Comparison of ENCODE assay signal across 2 cellular contexts in the genomic region with DNA sequence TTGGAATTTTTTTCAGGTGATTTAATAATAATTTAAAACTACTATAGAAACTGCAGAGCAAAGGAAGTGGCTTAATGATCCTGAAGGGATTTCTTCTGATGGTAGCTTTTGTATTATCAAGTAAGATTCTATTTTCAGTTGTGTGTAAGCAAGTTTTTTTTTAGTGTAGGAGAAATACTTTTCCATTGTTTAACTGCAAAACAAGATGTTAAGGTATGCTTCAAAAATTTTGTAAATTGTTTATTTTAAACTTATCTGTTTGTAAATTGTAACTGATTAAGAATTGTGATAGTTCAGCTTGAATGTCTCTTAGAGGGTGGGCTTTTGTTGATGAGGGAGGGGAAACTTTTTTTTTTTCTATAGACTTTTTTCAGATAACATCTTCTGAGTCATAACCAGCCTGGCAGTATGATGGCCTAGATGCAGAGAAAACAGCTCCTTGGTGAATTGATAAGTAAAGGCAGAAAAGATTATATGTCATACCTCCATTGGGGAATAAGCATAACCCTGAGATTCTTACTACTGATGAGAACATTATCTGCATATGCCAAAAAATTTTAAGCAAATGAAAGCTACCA.
TF ChIP-seq lines count a peak whose summit lies in the region.

No MANE protein-coding gene starts in this region.

TF ChIP-seq in GM12878, 131 proteins besides CTCF, POLR2A, EP300 and RAD21:
- TF ChIP-seq JUNB (IDR thresholded peaks at IDR 0.05): peak; percentile 19
- TF ChIP-seq POLR2AphosphoS2 (IDR thresholded peaks at IDR 0.05; ENCODE audit: low read depth, low read length): no peak
- TF ChIP-seq POU2F2 (IDR thresholded peaks at IDR 0.05; ENCODE audit: borderline replicate concordance, low read depth, low read length): no peak
- TF ChIP-seq NFIC (IDR thresholded peaks at IDR 0.05; ENCODE audit: low read depth, low read length): peak; percentile 38; the same call in 1 of the 2 replicates
- 0 out of 2 replicates have a peak, but pooled peaks have one; percentile 1 for TF ChIP-seq SREBF1 (IDR thresholded peaks at IDR 0.05; ENCODE audit: low read length)
- 0 out of 2 replicates have a peak, but pooled peaks have one; percentile 20 for TF ChIP-seq TCF7 (IDR thresholded peaks at IDR 0.05; ENCODE audit: borderline replicate concordance)
TF ChIP-seq in GM12878: peak in this region for 4.

TF ChIP-seq in liver, 16 proteins besides CTCF, POLR2A, EP300 and RAD21:
- TF ChIP-seq, protein P1, sequence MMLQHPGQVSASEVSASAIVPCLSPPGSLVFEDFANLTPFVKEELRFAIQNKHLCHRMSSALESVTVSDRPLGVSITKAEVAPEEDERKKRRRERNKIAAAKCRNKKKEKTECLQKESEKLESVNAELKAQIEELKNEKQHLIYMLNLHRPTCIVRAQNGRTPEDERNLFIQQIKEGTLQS (IDR thresholded peaks at IDR 0.05): no peak
- TF ChIP-seq SP1 (IDR thresholded peaks at IDR 0.05): no peak
- no peak for TF ChIP-seq RXRA (IDR thresholded peaks at IDR 0.05)
- TF ChIP-seq JUND (IDR thresholded peaks at IDR 0.05): no peak
- no peak for TF ChIP-seq GABPA (IDR thresholded peaks at IDR 0.05 in 1 of 2, conservative IDR thresholded peaks at IDR 0.05 in 1 of 2)
- TF ChIP-seq FOXA1 (IDR thresholded peaks at IDR 0.05): no peak
- TF ChIP-seq, protein P2, sequence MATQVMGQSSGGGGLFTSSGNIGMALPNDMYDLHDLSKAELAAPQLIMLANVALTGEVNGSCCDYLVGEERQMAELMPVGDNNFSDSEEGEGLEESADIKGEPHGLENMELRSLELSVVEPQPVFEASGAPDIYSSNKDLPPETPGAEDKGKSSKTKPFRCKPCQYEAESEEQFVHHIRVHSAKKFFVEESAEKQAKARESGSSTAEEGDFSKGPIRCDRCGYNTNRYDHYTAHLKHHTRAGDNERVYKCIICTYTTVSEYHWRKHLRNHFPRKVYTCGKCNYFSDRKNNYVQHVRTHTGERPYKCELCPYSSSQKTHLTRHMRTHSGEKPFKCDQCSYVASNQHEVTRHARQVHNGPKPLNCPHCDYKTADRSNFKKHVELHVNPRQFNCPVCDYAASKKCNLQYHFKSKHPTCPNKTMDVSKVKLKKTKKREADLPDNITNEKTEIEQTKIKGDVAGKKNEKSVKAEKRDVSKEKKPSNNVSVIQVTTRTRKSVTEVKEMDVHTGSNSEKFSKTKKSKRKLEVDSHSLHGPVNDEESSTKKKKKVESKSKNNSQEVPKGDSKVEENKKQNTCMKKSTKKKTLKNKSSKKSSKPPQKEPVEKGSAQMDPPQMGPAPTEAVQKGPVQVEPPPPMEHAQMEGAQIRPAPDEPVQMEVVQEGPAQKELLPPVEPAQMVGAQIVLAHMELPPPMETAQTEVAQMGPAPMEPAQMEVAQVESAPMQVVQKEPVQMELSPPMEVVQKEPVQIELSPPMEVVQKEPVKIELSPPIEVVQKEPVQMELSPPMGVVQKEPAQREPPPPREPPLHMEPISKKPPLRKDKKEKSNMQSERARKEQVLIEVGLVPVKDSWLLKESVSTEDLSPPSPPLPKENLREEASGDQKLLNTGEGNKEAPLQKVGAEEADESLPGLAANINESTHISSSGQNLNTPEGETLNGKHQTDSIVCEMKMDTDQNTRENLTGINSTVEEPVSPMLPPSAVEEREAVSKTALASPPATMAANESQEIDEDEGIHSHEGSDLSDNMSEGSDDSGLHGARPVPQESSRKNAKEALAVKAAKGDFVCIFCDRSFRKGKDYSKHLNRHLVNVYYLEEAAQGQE (IDR thresholded peaks at IDR 0.05): no peak
- TF ChIP-seq, protein P3, sequence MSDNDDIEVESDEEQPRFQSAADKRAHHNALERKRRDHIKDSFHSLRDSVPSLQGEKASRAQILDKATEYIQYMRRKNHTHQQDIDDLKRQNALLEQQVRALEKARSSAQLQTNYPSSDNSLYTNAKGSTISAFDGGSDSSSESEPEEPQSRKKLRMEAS (IDR thresholded peaks at IDR 0.05): no peak
- no peak for TF ChIP-seq FOXA2 (IDR thresholded peaks at IDR 0.05)
- TF ChIP-seq TAF1 (conservative IDR thresholded peaks at IDR 0.05): no peak
